ENCODE assay signal across 8 cellular contexts in genomic region chr14:70086685-70087379, GRCh38.
DNase-seq lines count a peak whose midpoint lies in the region; ATAC-seq and TF ChIP-seq lines count a peak whose summit lies in the region.

No MANE protein-coding gene starts in this region.

- H2AFZ ChIP-seq in GM23338 (no peak overlapping the region), trophoblast cell (ENCODE audit: insufficient read depth, low read length, poor library complexity) (no peak overlapping the region)

- no peaks in the 10 kb centered on the region for H3K36me3 ChIP-seq in GM23338 (ENCODE audit: insufficient read depth)
- no peaks in the 10 kb centered on the region for H3K36me3 ChIP-seq in trophoblast cell (ENCODE audit: control insufficient read depth in 1 of 2, insufficient read depth in 2 of 2, low read length in 2 of 2)

- H4K12ac ChIP-seq in trophoblast cell (ENCODE audit: low read depth, low read length) = no peak overlapping the region

- H3K9me2 ChIP-seq in GM23338 (ENCODE audit: insufficient read depth) = peaks cover 3% of the 10 kb centered on the region

- H3K79me1 ChIP-seq in trophoblast cell (ENCODE audit: low read length) = no peaks in the 10 kb centered on the region

- H2AK5ac ChIP-seq in trophoblast cell (ENCODE audit: low read length) = no peak overlapping the region

- no peak overlapping the region for H3K27ac Mint-ChIP-seq in GM23338

- no peak overlapping the region for H4K91ac ChIP-seq in trophoblast cell (ENCODE audit: low read depth, low read length)

- no peak overlapping the region for H3K14ac ChIP-seq in trophoblast cell (ENCODE audit: low read length)

- WGBS in trophoblast cell (ENCODE audit: extremely low coverage, insufficient coverage, insufficient read length) = no CpG with 5 or more reads among the region's 5 CpGs

- no peaks in the 10 kb centered on the region for H3K9me3 Mint-ChIP-seq in GM23338

- H3K4me3 Mint-ChIP-seq in GM23338 = no peak overlapping the region

- peak; percentile 61 for DNase-seq in COLO668 (lab: John Stamatoyannopoulos, UW; ENCODE audit: unreplicated experiment)
- DNase-seq in GM23338 (ENCODE audit: low spot score) = peak; percentile 74
- DNase-seq in NOMO-1 treated with dmso at 0.1 percent for 144 hours (lab: John Stamatoyannopoulos, UW; ENCODE audit: unreplicated experiment) = peak; percentile 14
- no peak for DNase-seq in epithelial cell of proximal tubule (ENCODE audit: low read depth)
- peak; percentile 62 to 83 for DNase-seq in trophoblast cell

- H3K79me2 ChIP-seq in GM23338 (replicated peaks; ENCODE audit: insufficient read depth) = no peaks in the 10 kb centered on the region
- H3K79me2 ChIP-seq in trophoblast cell (ENCODE audit: control insufficient read depth, insufficient read depth, low read length, poor library complexity) = no peaks in the 10 kb centered on the region

- H3K27ac ChIP-seq in GM23338 (ENCODE audit: low read depth) = no peak overlapping the region
- H3K27ac ChIP-seq in trophoblast cell (ENCODE audit: low read depth, low read length) = no peak overlapping the region

- no peaks in the 10 kb centered on the region for H3K36me3 Mint-ChIP-seq in GM23338 (ENCODE audit: low read depth)

- no peak overlapping the region for H3K4ac ChIP-seq in trophoblast cell (ENCODE audit: low read depth, low read length)

- no peaks in the 10 kb centered on the region for H4K20me1 ChIP-seq in GM23338 (replicated peaks; ENCODE audit: insufficient read depth)

- no peak overlapping the region for H3K4me3 ChIP-seq in GM23338
- H3K4me3 ChIP-seq in epithelial cell of proximal tubule (ENCODE audit: low read depth, low read length) = no peak overlapping the region
- no peak overlapping the region for H3K4me3 ChIP-seq in trophoblast cell (ENCODE audit: low read depth, low read length)

- no peak overlapping the region for H2BK5ac ChIP-seq in trophoblast cell (ENCODE audit: low read depth, low read length, poor library complexity)

- H3K9ac ChIP-seq in trophoblast cell (ENCODE audit: low read length) = no peak overlapping the region

- no peaks in the 10 kb centered on the region for H3F3A ChIP-seq in GM23338 (replicated peaks; ENCODE audit: low read depth)

- H3K9me3 ChIP-seq in trophoblast cell (ENCODE audit: insufficient read depth, low read depth, low read length) = no peaks in the 10 kb centered on the region

- H3K4me2 ChIP-seq in GM23338 = no peak overlapping the region
- no peak overlapping the region for H3K4me2 ChIP-seq in trophoblast cell (ENCODE audit: low read length)

- H3K23ac ChIP-seq in trophoblast cell (ENCODE audit: low read length) = no peak overlapping the region

- no peaks in the 10 kb centered on the region for H3K27me3 ChIP-seq in GM23338 (ENCODE audit: insufficient read depth)
- peaks cover 2% of the 10 kb centered on the region for H3K27me3 ChIP-seq in trophoblast cell (ENCODE audit: insufficient read depth, low read length)

- H3K18ac ChIP-seq in trophoblast cell (ENCODE audit: low read length) = no peak overlapping the region

- peak; percentile 81 to 84 for TF ChIP-seq CTCF in GM23338 (conservative IDR thresholded peaks at IDR 0.05; ENCODE audit: low read depth in 2 of 2)
- TF ChIP-seq CTCF in epithelial cell of proximal tubule (conservative IDR thresholded peaks at IDR 0.05; ENCODE audit: low read depth, low read length) = peak; percentile 74

- H2BK12ac ChIP-seq in trophoblast cell (ENCODE audit: low read length) = no peak overlapping the region

- ATAC-seq in GM23338 (peak; percentile 70), HG02642 (IDR thresholded peaks at IDR 0.05; ENCODE audit: poor library complexity, unreplicated experiment) (no peak), GM21825 (IDR thresholded peaks at IDR 0.05; ENCODE audit: unreplicated experiment) (no peak), HG03378 (IDR thresholded peaks at IDR 0.05; ENCODE audit: unreplicated experiment) (no peak)

- H3K27me3 Mint-ChIP-seq in GM23338 (ENCODE audit: insufficient read depth, low read depth, poor library complexity) = peaks cover 2% of the 10 kb centered on the region

- no peak overlapping the region for H4K8ac ChIP-seq in trophoblast cell (ENCODE audit: low read depth, low read length)

- H3K4me1 ChIP-seq in GM23338 (ENCODE audit: insufficient read depth) (no peaks in the 10 kb centered on the region), trophoblast cell (ENCODE audit: control insufficient read depth in 1 of 2, insufficient read depth in 2 of 2, low read length in 2 of 2) (no peaks in the 10 kb centered on the region)

- H2BK120ac ChIP-seq in trophoblast cell (ENCODE audit: insufficient read depth, low read length, poor library complexity) = no peak overlapping the region

- H3K4me1 Mint-ChIP-seq in GM23338 = no peaks in the 10 kb centered on the region

TF ChIP-seq in GM23338, 12 proteins besides CTCF, POLR2A, EP300 and RAD21 (continues in another document):
- TF ChIP-seq CREB1 (CRISPR knock-in tag; IDR thresholded peaks at IDR 0.05; ENCODE audit: low read depth) (no peak), EZH2 (IDR thresholded peaks at IDR 0.05; ENCODE audit: low read depth, unreplicated experiment) (no peak), ZNF114 (CRISPR knock-in tag; IDR thresholded peaks at IDR 0.05) (no peak), JUNB (IDR thresholded peaks at IDR 0.05; ENCODE audit: unreplicated experiment) (no peak), REST (IDR thresholded peaks at IDR 0.05; ENCODE audit: unreplicated experiment) (no peak), ZNF331 (CRISPR knock-in tag; IDR thresholded peaks at IDR 0.05; ENCODE audit: low read depth) (no peak), EZH2phosphoT487 (IDR thresholded peaks at IDR 0.05; ENCODE audit: unreplicated experiment) (no peak), STAT1 (IDR thresholded peaks at IDR 0.05; ENCODE audit: unreplicated experiment) (no peak)
